Comparison of ENCODE assay signal across 8 cellular contexts in genomic region chr11:57323503-57324153, GRCh38. TPM values are rescaled to one million over a fixed set of nuclear protein-coding genes. Genes with fewer than 3 reads are reported as not detected.
A peak's percentile ranks its signal among the peaks of the same experiment; 100 is the strongest.
DNase-seq lines count a peak whose midpoint lies in the region; ATAC-seq lines count a peak whose summit lies in the region.

No MANE protein-coding gene starts in this region.

- H2AK5ac ChIP-seq in trophoblast cell (ENCODE audit: low read length): peak overlapping the region; percentile 24

- H4K8ac ChIP-seq in trophoblast cell (ENCODE audit: low read depth, low read length): peak overlapping the region; percentile 56

- H3K18ac ChIP-seq in trophoblast cell (ENCODE audit: low read length): peak overlapping the region; percentile 81

- H3K27ac ChIP-seq in SJCRH30 (peak overlapping the region; percentile 33; the same call in 1 of the 2 replicates), esophagus (ENCODE audit: low read depth in 2 of 2, low read length in 1 of 2) (peak overlapping the region; percentile 99), trophoblast cell (ENCODE audit: low read depth, low read length) (peak overlapping the region; percentile 88)

- H3K36me3 ChIP-seq in SJCRH30 (peaks cover 32% of the 10 kb centered on the region), esophagus (ENCODE audit: control insufficient read depth in 2 of 2, insufficient read depth in 2 of 2, low read length in 1 of 2) (peaks cover 12 to 21% of the 10 kb centered on the region in 2 donors), trophoblast cell (ENCODE audit: control insufficient read depth in 1 of 2, insufficient read depth in 2 of 2, low read length in 2 of 2) (peaks cover 35 to 43% of the 10 kb centered on the region in 2 experiments)

- peak overlapping the region; percentile 93 for H3K9ac ChIP-seq in trophoblast cell (ENCODE audit: low read length)

- peak overlapping the region; percentile 41 for H2BK12ac ChIP-seq in trophoblast cell (ENCODE audit: low read length)

- peak overlapping the region; percentile 38 for H3K23ac ChIP-seq in trophoblast cell (ENCODE audit: low read length)

- H3K14ac ChIP-seq in trophoblast cell (ENCODE audit: low read length): peak overlapping the region; percentile 69

- WGBS in esophagus, 2 donors: 17 to 23% methylated on average over 11 of the region's 11 CpGs
- WGBS in trophoblast cell (ENCODE audit: extremely low coverage, insufficient coverage, insufficient read length): no CpG with 5 or more reads among the region's 11 CpGs

- H3K79me2 ChIP-seq in trophoblast cell (ENCODE audit: control insufficient read depth, insufficient read depth, low read length, poor library complexity): peaks cover 23% of the 10 kb centered on the region

- peak overlapping the region; percentile 97 for H2BK120ac ChIP-seq in trophoblast cell (ENCODE audit: insufficient read depth, low read length, poor library complexity)

- H3K4ac ChIP-seq in trophoblast cell (ENCODE audit: low read depth, low read length): peak overlapping the region; percentile 76

- H3K4me3 ChIP-seq in SJCRH30 (peak overlapping the region; percentile 65), esophagus (ENCODE audit: low read depth in 1 of 2, low read length in 2 of 2) (peak overlapping the region; percentile 76 to 82), trophoblast cell (ENCODE audit: low read depth, low read length) (peak overlapping the region; percentile 77)

- peaks cover 28% of the 10 kb centered on the region for H3K79me1 ChIP-seq in trophoblast cell (ENCODE audit: low read length)

- peak overlapping the region; percentile 90 for H3K4me2 ChIP-seq in trophoblast cell (ENCODE audit: low read length)

- ATAC-seq in GM21515 (IDR thresholded peaks at IDR 0.05; ENCODE audit: unreplicated experiment): no peak
- no peak for ATAC-seq in HG03439 (IDR thresholded peaks at IDR 0.05; ENCODE audit: unreplicated experiment)

- peak overlapping the region; percentile 4 for H2AFZ ChIP-seq in trophoblast cell (ENCODE audit: insufficient read depth, low read length, poor library complexity)

- peak overlapping the region; percentile 47 for H4K12ac ChIP-seq in trophoblast cell (ENCODE audit: low read depth, low read length)

- H3K9me3 ChIP-seq in SJCRH30 (replicated peaks) (no peaks in the 10 kb centered on the region), esophagus (ENCODE audit: control insufficient read depth in 2 of 2, insufficient read depth in 1 of 2, low read depth in 1 of 2, low read length in 1 of 2) (no peaks in the 10 kb centered on the region), trophoblast cell (ENCODE audit: insufficient read depth, low read depth, low read length) (no peaks in the 10 kb centered on the region)

- peak overlapping the region; percentile 74 for H2BK5ac ChIP-seq in trophoblast cell (ENCODE audit: low read depth, low read length, poor library complexity)

- H3K27me3 ChIP-seq in SJCRH30: no peaks in the 10 kb centered on the region
- H3K27me3 ChIP-seq in esophagus (ENCODE audit: control insufficient read depth in 1 of 2, insufficient read depth in 2 of 2, low read length in 2 of 2): no peaks in the 10 kb centered on the region
- no peaks in the 10 kb centered on the region for H3K27me3 ChIP-seq in trophoblast cell (ENCODE audit: insufficient read depth, low read length)

- H4K91ac ChIP-seq in trophoblast cell (ENCODE audit: low read depth, low read length): peak overlapping the region; percentile 82

- peaks cover 21% of the 10 kb centered on the region for H3K4me1 ChIP-seq in SJCRH30
- peaks cover 11 to 25% of the 10 kb centered on the region in 2 donors for H3K4me1 ChIP-seq in esophagus (ENCODE audit: control insufficient read depth in 2 of 2, insufficient read depth in 2 of 2, low read length in 1 of 2)
- H3K4me1 ChIP-seq in trophoblast cell (ENCODE audit: control insufficient read depth in 1 of 2, insufficient read depth in 2 of 2, low read length in 2 of 2): peaks cover 25 to 37% of the 10 kb centered on the region in 2 experiments

- DNase-seq in EH (ENCODE audit: low read depth) (peak; percentile 55), SJCRH30 (no peak), trophoblast cell (peak in 1 of 2 donors; percentile 20), NCI-H146 (lab: John Stamatoyannopoulos, UW) (no peak), germinal center (ENCODE audit: low spot score) (no peak)

RNA-seq across cellular contexts. Expression of gene TNKS1BP1, which starts 1.1 kb away (rescaled TPM):
- 53.5 and 70.9 TPM in 2 replicates for total RNA-seq in SJCRH30 (2014; rRNA removed; shearing (Covaris generic))
- polyA plus RNA-seq in esophagus: 100 to 1,000 TPM; 114 to 249 TPM
- 264 and 289 TPM in 2 replicates for polyA plus RNA-seq in trophoblast cell (2013)

RNA-seq across cellular contexts. Expression of gene SSRP1, which starts 12.1 kb away (rescaled TPM):
- 248 and 249 TPM in 2 replicates for total RNA-seq in SJCRH30 (2014; rRNA removed; shearing (Covaris generic))
- polyA plus RNA-seq in esophagus: 10 to 100 TPM; 18.8 to 67.4 TPM
- 113 and 120 TPM in 2 replicates for polyA plus RNA-seq in trophoblast cell (2013)

RNA-seq across cellular contexts. Expression of gene P2RX3, which starts 14.5 kb away (rescaled TPM):
- not detected in 2 replicates for total RNA-seq in SJCRH30 (2014; rRNA removed; shearing (Covaris generic))
- polyA plus RNA-seq in esophagus: not detected
- 0.07 and 0.11 TPM in 2 replicates for polyA plus RNA-seq in trophoblast cell (2013)

RNA-seq across cellular contexts. Expression of gene PRG3, which starts 57.3 kb away (rescaled TPM):
- not detected in 2 replicates for total RNA-seq in SJCRH30 (2014; rRNA removed; shearing (Covaris generic))
- polyA plus RNA-seq in esophagus: not detected
- polyA plus RNA-seq in trophoblast cell (2013): not detected in 2 replicates

Comparison
In these comparisons a context has a peak if more than half of its experiments do, and no peak if none do; other contexts are left out.
1. H3K27ac ChIP-seq: peak in every context shown above with its lines; median percentile 99 in esophagus; 88 in trophoblast cell; 33 in SJCRH30.